In genomic region chr22:50304528-50305392, GRCh38 we compare ENCODE assay signal across 8 cellular contexts. TPM values are rescaled to one million over a fixed set of nuclear protein-coding genes. Genes with fewer than 3 reads are reported as not detected.
DNase-seq lines count a peak whose midpoint lies in the region; ATAC-seq and TF ChIP-seq lines count a peak whose summit lies in the region.

No MANE protein-coding gene starts in this region.

- no peaks in the 10 kb centered on the region for H3K27me3 Mint-ChIP-seq in nephron (ENCODE audit: low read depth)
- H3K27me3 Mint-ChIP-seq in activated CD4-positive, alpha-beta T cell treated with anti-CD3 and anti-CD28 coated beads, Interleukin-2, amount 10 ng/mL, durations not matched to agents 7 days and 5 days, result peaks cover 17% of the 10 kb centered on the region

- peak overlapping the region; percentile 99 for H3K9ac ChIP-seq in BLaER1

- CTCF ChIA-PET in activated CD4-positive, alpha-beta T cell treated with anti-CD3 and anti-CD28 coated beads, Interleukin-2, amount 10 ng/mL, durations not matched to agents 7 days and 5 days (lab: Charles Lee), result interaction anchor here (0.9 to 2.6 kb wide), 5 partner anchors 8 to 38 kb away, joined by 3 to 20 read pairs (median 4); no protein-coding TSS in a partner anchor

- DNase-seq in NCI-H2171 (lab: John Stamatoyannopoulos, UW) (peak; percentile 68), coronary artery (ENCODE audit: low spot score) (no peak), cortex of kidney (lab: John Stamatoyannopoulos, UW) (no peak)
- DNase-seq in activated CD4-positive, alpha-beta T cell treated with anti-CD3 and anti-CD28 coated beads, Interleukin-2, amount 10 ng/mL, durations not matched to agents 7 days and 5 days, result no peak

- no peaks in the 10 kb centered on the region for H3K36me3 ChIP-seq in BLaER1

- H3K4me1 Mint-ChIP-seq in nephron, result peaks cover 46% of the 10 kb centered on the region
- H3K4me1 Mint-ChIP-seq in activated CD4-positive, alpha-beta T cell treated with anti-CD3 and anti-CD28 coated beads, Interleukin-2, amount 10 ng/mL, durations not matched to agents 7 days and 5 days, result peaks cover 16% of the 10 kb centered on the region

- no peak for ATAC-seq in GM18498 (IDR thresholded peaks at IDR 0.05; ENCODE audit: unreplicated experiment)
- ATAC-seq in HG02884 (IDR thresholded peaks at IDR 0.05; ENCODE audit: unreplicated experiment), result no peak

- peak overlapping the region; percentile 98 for H3K27ac ChIP-seq in BLaER1
- peak overlapping the region; percentile 83 to 98 for H3K27ac ChIP-seq in coronary artery

- POLR2A ChIA-PET in activated CD4-positive, alpha-beta T cell treated with anti-CD3 and anti-CD28 coated beads, Interleukin-2, amount 10 ng/mL, durations not matched to agents 7 days and 5 days (lab: Charles Lee), result interaction anchor here (0.6 kb wide), 1 partner anchor 259 kb away, joined by 3 read pairs; no protein-coding TSS in a partner anchor

- TF ChIP-seq CTCF in coronary artery (IDR thresholded peaks at IDR 0.05), result no peak
- TF ChIP-seq CTCF in nephron (IDR thresholded peaks at IDR 0.05; ENCODE audit: unreplicated experiment in 3 of 3), result no peak

- H3K9me3 ChIP-seq in BLaER1, result no peaks in the 10 kb centered on the region

- peaks cover 83% of the 10 kb centered on the region for H3K4me1 ChIP-seq in BLaER1

- peak overlapping the region; percentile 82 to 97 (median 83) for H3K27ac Mint-ChIP-seq in nephron
- no peak overlapping the region for H3K27ac Mint-ChIP-seq in activated CD4-positive, alpha-beta T cell treated with anti-CD3 and anti-CD28 coated beads, Interleukin-2, amount 10 ng/mL, durations not matched to agents 7 days and 5 days

- H3K4me3 Mint-ChIP-seq in nephron, result peak overlapping the region; percentile 88 to 93 (median 92)
- no peak overlapping the region for H3K4me3 Mint-ChIP-seq in activated CD4-positive, alpha-beta T cell treated with anti-CD3 and anti-CD28 coated beads, Interleukin-2, amount 10 ng/mL, durations not matched to agents 7 days and 5 days

- H3K27me3 ChIP-seq in BLaER1, result no peaks in the 10 kb centered on the region

- H3K9me3 Mint-ChIP-seq in nephron, result no peaks in the 10 kb centered on the region
- no peaks in the 10 kb centered on the region for H3K9me3 Mint-ChIP-seq in activated CD4-positive, alpha-beta T cell treated with anti-CD3 and anti-CD28 coated beads, Interleukin-2, amount 10 ng/mL, durations not matched to agents 7 days and 5 days

- H3K4me3 ChIP-seq in BLaER1 (peak overlapping the region; percentile 99), coronary artery (peak overlapping the region; percentile 96)

- no peaks in the 10 kb centered on the region for H3K36me3 Mint-ChIP-seq in nephron (ENCODE audit: low read depth)
- H3K36me3 Mint-ChIP-seq in activated CD4-positive, alpha-beta T cell treated with anti-CD3 and anti-CD28 coated beads, Interleukin-2, amount 10 ng/mL, durations not matched to agents 7 days and 5 days (ENCODE audit: low read depth), result no peaks in the 10 kb centered on the region

- peaks cover 68% of the 10 kb centered on the region for H4K20me1 ChIP-seq in BLaER1

- peak overlapping the region; percentile 100 for H3K4me2 ChIP-seq in BLaER1

RNA-seq across cellular contexts. Expression of gene PLXNB2, which starts 2.7 kb away (rescaled TPM):
- 10 to 100 TPM; 10.7 to 11.1 TPM for total RNA-seq in activated CD4-positive, alpha-beta T cell treated with anti-CD3 and anti-CD28 coated beads, Interleukin-2, amount 10 ng/mL, durations not matched to agents 7 days and 5 days

RNA-seq across cellular contexts. Expression of gene DENND6B, which starts 22.1 kb away (rescaled TPM):
- total RNA-seq in activated CD4-positive, alpha-beta T cell treated with anti-CD3 and anti-CD28 coated beads, Interleukin-2, amount 10 ng/mL, durations not matched to agents 7 days and 5 days, result 1 to 10 TPM; 3.1 to 3.6 TPM

RNA-seq across cellular contexts. Expression of gene MAPK11, which starts 34.6 kb away (rescaled TPM):
- total RNA-seq in activated CD4-positive, alpha-beta T cell treated with anti-CD3 and anti-CD28 coated beads, Interleukin-2, amount 10 ng/mL, durations not matched to agents 7 days and 5 days, result 10 to 100 TPM; 10.7 to 12.6 TPM

RNA-seq across cellular contexts. Expression of gene PPP6R2, which starts 38.4 kb away (rescaled TPM):
- 10 to 100 TPM; 55.6 to 67.6 TPM for total RNA-seq in activated CD4-positive, alpha-beta T cell treated with anti-CD3 and anti-CD28 coated beads, Interleukin-2, amount 10 ng/mL, durations not matched to agents 7 days and 5 days

RNA-seq across cellular contexts. Expression of gene MAPK12, which starts 43.3 kb away (rescaled TPM):
- total RNA-seq in activated CD4-positive, alpha-beta T cell treated with anti-CD3 and anti-CD28 coated beads, Interleukin-2, amount 10 ng/mL, durations not matched to agents 7 days and 5 days, result 1 to 10 TPM; 2.9 TPM
